Comparison of ENCODE assay signal across 8 cellular contexts in genomic region chr2:217162533-217162932, GRCh38.
DNase-seq lines count a peak whose midpoint lies in the region; ATAC-seq and TF ChIP-seq lines count a peak whose summit lies in the region.

No MANE protein-coding gene starts in this region.

- ATAC-seq in DND-41 (ENCODE audit: insufficient read depth, low read depth), result peak; percentile 85
- no peak for ATAC-seq in GM19467 (IDR thresholded peaks at IDR 0.05; ENCODE audit: unreplicated experiment)
- ATAC-seq in HG03039 (IDR thresholded peaks at IDR 0.05; ENCODE audit: unreplicated experiment), result no peak

- no peak overlapping the region for H3K4me3 Mint-ChIP-seq in activated T-helper 1 cell treated with anti-CD3 and anti-CD28 coated beads, Interleukin-12 subunit alpha, Interleukin-12 subunit beta, Interleukin-2, Interleukin-4 antibody, amounts not matched to agents 30 ng/mL and 10 ng/mL and 1 ng/mL, durations not matched to agents 14 hours and 24 hours and 36 hours
- H3K4me3 Mint-ChIP-seq in mesothelial cell of epicardium, result no peak overlapping the region

- peaks cover 6% of the 10 kb centered on the region; the same call in 1 of the 2 replicates for H3K4me1 ChIP-seq in DND-41 (ENCODE audit: insufficient read depth, low read length)

- peaks cover 14% of the 10 kb centered on the region for H3K27me3 ChIP-seq in DND-41 (ENCODE audit: insufficient read depth, low read length, poor library complexity)

- no peak for TF ChIP-seq POLR2A in NB4 (IDR thresholded peaks at IDR 0.05; ENCODE audit: extremely low read depth, insufficient read length)

- TF ChIP-seq CTCF in DND-41 (IDR thresholded peaks at IDR 0.05; ENCODE audit: borderline replicate concordance, extremely low read depth, low read length, poor library complexity, severe bottlenecking) (no peak), NB4 (IDR thresholded peaks at IDR 0.05; ENCODE audit: low read depth, low read length) (no peak), mesothelial cell of epicardium (IDR thresholded peaks at IDR 0.05; ENCODE audit: unreplicated experiment) (no peak)

- no peaks in the 10 kb centered on the region for H3K9me3 ChIP-seq in DND-41 (ENCODE audit: insufficient read depth, low read length, severe bottlenecking)

- no peaks in the 10 kb centered on the region for H3K79me2 ChIP-seq in DND-41 (ENCODE audit: insufficient read depth, low read length)

- intact Hi-C loops in activated T-helper 1 cell treated with anti-CD3 and anti-CD28 coated beads, Interleukin-12 subunit alpha, Interleukin-12 subunit beta, Interleukin-2, Interleukin-4 antibody, amounts not matched to agents 30 ng/mL and 10 ng/mL and 1 ng/mL, durations not matched to agents 14 hours and 24 hours and 36 hours (cut with micrococcal nuclease), result loop anchor here (2.0 to 10.0 kb wide), 3 partner anchors 60 to 308 kb away; no protein-coding TSS in a partner anchor

- H3K36me3 Mint-ChIP-seq in activated T-helper 1 cell treated with anti-CD3 and anti-CD28 coated beads, Interleukin-12 subunit alpha, Interleukin-12 subunit beta, Interleukin-2, Interleukin-4 antibody, amounts not matched to agents 30 ng/mL and 10 ng/mL and 1 ng/mL, durations not matched to agents 14 hours and 24 hours and 36 hours (ENCODE audit: low read depth), result no peaks in the 10 kb centered on the region
- H3K36me3 Mint-ChIP-seq in mesothelial cell of epicardium, result no peaks in the 10 kb centered on the region

- DNase-seq in DND-41 (peak; percentile 52), NB4 (ENCODE audit: low read depth) (peak; percentile 79), mesothelial cell of epicardium (ENCODE audit: low spot score in 2 of 2, unreplicated experiment in 2 of 2) (no peak), GDM1 (lab: John Stamatoyannopoulos, UW) (no peak), GOT3 (lab: John Stamatoyannopoulos, UW) (no peak)
- peak; percentile 15 for DNase-seq in activated T-helper 1 cell treated with anti-CD3 and anti-CD28 coated beads, Interleukin-12 subunit alpha, Interleukin-12 subunit beta, Interleukin-2, Interleukin-4 antibody, amounts not matched to agents 30 ng/mL and 10 ng/mL and 1 ng/mL, durations not matched to agents 14 hours and 24 hours and 36 hours (ENCODE audit: low spot score)

- H3K27ac ChIP-seq in DND-41 (ENCODE audit: low read length), result no peak overlapping the region

- no peak overlapping the region for H3K4me2 ChIP-seq in DND-41 (ENCODE audit: insufficient read depth, low read length)

- H3K27me3 Mint-ChIP-seq in activated T-helper 1 cell treated with anti-CD3 and anti-CD28 coated beads, Interleukin-12 subunit alpha, Interleukin-12 subunit beta, Interleukin-2, Interleukin-4 antibody, amounts not matched to agents 30 ng/mL and 10 ng/mL and 1 ng/mL, durations not matched to agents 14 hours and 24 hours and 36 hours (ENCODE audit: insufficient read depth), result peaks cover 3% of the 10 kb centered on the region
- no peaks in the 10 kb centered on the region for H3K27me3 Mint-ChIP-seq in mesothelial cell of epicardium (ENCODE audit: low read depth)

- H2AFZ ChIP-seq in DND-41 (ENCODE audit: low read depth, low read length), result no peak overlapping the region

- no peaks in the 10 kb centered on the region for H3K36me3 ChIP-seq in DND-41 (ENCODE audit: insufficient read depth, low read length)

- H3K27ac Mint-ChIP-seq in activated T-helper 1 cell treated with anti-CD3 and anti-CD28 coated beads, Interleukin-12 subunit alpha, Interleukin-12 subunit beta, Interleukin-2, Interleukin-4 antibody, amounts not matched to agents 30 ng/mL and 10 ng/mL and 1 ng/mL, durations not matched to agents 14 hours and 24 hours and 36 hours, result no peak overlapping the region
- H3K27ac Mint-ChIP-seq in mesothelial cell of epicardium, result peak overlapping the region; percentile 85

- H3K9ac ChIP-seq in DND-41 (ENCODE audit: low read depth, low read length), result no peak overlapping the region

- H3K4me3 ChIP-seq in DND-41 (ENCODE audit: low read depth in 1 of 2, low read length in 2 of 2) (no peak overlapping the region), NB4 (ENCODE audit: low read depth, low read length) (no peak overlapping the region)

- H4K20me1 ChIP-seq in DND-41 (ENCODE audit: insufficient read depth, low read length), result no peaks in the 10 kb centered on the region

- H3K4me1 Mint-ChIP-seq in activated T-helper 1 cell treated with anti-CD3 and anti-CD28 coated beads, Interleukin-12 subunit alpha, Interleukin-12 subunit beta, Interleukin-2, Interleukin-4 antibody, amounts not matched to agents 30 ng/mL and 10 ng/mL and 1 ng/mL, durations not matched to agents 14 hours and 24 hours and 36 hours (ENCODE audit: low read depth), result peaks cover 21% of the 10 kb centered on the region
- H3K4me1 Mint-ChIP-seq in mesothelial cell of epicardium, result peaks cover 27% of the 10 kb centered on the region

- H3K9me3 Mint-ChIP-seq in activated T-helper 1 cell treated with anti-CD3 and anti-CD28 coated beads, Interleukin-12 subunit alpha, Interleukin-12 subunit beta, Interleukin-2, Interleukin-4 antibody, amounts not matched to agents 30 ng/mL and 10 ng/mL and 1 ng/mL, durations not matched to agents 14 hours and 24 hours and 36 hours, result no peaks in the 10 kb centered on the region
- peaks cover 6% of the 10 kb centered on the region for H3K9me3 Mint-ChIP-seq in mesothelial cell of epicardium

Comparison
In these comparisons a context has a peak if more than half of its experiments do, and no peak if none do; other contexts are left out.
1. DNase-seq: peak in DND-41 (single experiment), NB4 (single experiment) and activated T-helper 1 cell treated with anti-CD3 and anti-CD28 coated beads, Interleukin-12 subunit alpha, Interleukin-12 subunit beta, Interleukin-2, Interleukin-4 antibody, amounts not matched to agents 30 ng/mL and 10 ng/mL and 1 ng/mL, durations not matched to agents 14 hours and 24 hours and 36 hours (single experiment); none in mesothelial cell of epicardium (0 of 2), GDM1 (single experiment) and GOT3 (single experiment).